ENCODE assay signal across 1 cellular context in genomic region chr11:101914737-101915426, GRCh38.
TF ChIP-seq lines count a peak whose summit lies in the region.

TSS of gene CEP126 (plus strand) at chr11:101915010. CDS start at chr11:101915285, 275 bp downstream.

TF ChIP-seq in K562, 482 proteins besides CTCF, POLR2A, EP300 and RAD21 (continued from another document and continues in another):
- TF ChIP-seq, protein P1, sequence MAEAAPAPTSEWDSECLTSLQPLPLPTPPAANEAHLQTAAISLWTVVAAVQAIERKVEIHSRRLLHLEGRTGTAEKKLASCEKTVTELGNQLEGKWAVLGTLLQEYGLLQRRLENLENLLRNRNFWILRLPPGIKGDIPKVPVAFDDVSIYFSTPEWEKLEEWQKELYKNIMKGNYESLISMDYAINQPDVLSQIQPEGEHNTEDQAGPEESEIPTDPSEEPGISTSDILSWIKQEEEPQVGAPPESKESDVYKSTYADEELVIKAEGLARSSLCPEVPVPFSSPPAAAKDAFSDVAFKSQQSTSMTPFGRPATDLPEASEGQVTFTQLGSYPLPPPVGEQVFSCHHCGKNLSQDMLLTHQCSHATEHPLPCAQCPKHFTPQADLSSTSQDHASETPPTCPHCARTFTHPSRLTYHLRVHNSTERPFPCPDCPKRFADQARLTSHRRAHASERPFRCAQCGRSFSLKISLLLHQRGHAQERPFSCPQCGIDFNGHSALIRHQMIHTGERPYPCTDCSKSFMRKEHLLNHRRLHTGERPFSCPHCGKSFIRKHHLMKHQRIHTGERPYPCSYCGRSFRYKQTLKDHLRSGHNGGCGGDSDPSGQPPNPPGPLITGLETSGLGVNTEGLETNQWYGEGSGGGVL (CRISPR knock-in tag; IDR thresholded peaks at IDR 0.05), result no peak
- TF ChIP-seq NBN (IDR thresholded peaks at IDR 0.05; ENCODE audit: low read depth), result no peak
- peak; percentile 46 to 53; a peak in 1 of 4 replicates for TF ChIP-seq FOXK2 (conservative IDR thresholded peaks at IDR 0.05 in 1 of 2, IDR thresholded peaks at IDR 0.05 in 1 of 2; ENCODE audit: low read depth in 2 of 2)
- TF ChIP-seq ZBED1 (IDR thresholded peaks at IDR 0.05), result no peak
- TF ChIP-seq ASH1L (IDR thresholded peaks at IDR 0.05; ENCODE audit: borderline replicate concordance, low read depth, partially characterized antibody), result no peak
- no peak for TF ChIP-seq FOS (IDR thresholded peaks at IDR 0.05; ENCODE audit: extremely low read depth, insufficient read length)
- TF ChIP-seq, protein P2, sequence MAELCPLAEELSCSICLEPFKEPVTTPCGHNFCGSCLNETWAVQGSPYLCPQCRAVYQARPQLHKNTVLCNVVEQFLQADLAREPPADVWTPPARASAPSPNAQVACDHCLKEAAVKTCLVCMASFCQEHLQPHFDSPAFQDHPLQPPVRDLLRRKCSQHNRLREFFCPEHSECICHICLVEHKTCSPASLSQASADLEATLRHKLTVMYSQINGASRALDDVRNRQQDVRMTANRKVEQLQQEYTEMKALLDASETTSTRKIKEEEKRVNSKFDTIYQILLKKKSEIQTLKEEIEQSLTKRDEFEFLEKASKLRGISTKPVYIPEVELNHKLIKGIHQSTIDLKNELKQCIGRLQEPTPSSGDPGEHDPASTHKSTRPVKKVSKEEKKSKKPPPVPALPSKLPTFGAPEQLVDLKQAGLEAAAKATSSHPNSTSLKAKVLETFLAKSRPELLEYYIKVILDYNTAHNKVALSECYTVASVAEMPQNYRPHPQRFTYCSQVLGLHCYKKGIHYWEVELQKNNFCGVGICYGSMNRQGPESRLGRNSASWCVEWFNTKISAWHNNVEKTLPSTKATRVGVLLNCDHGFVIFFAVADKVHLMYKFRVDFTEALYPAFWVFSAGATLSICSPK (IDR thresholded peaks at IDR 0.05; ENCODE audit: borderline replicate concordance), result no peak
- no peak for TF ChIP-seq PREB (CRISPR knock-in tag; IDR thresholded peaks at IDR 0.05)
- no peak for TF ChIP-seq FOXP1 (CRISPR knock-in tag; IDR thresholded peaks at IDR 0.05)
- TF ChIP-seq HNRNPK (IDR thresholded peaks at IDR 0.05; ENCODE audit: low read depth, low read length, poor library complexity, severe bottlenecking), result no peak
- no peak for TF ChIP-seq ZNF311 (CRISPR knock-in tag; IDR thresholded peaks at IDR 0.05)
- no peak for TF ChIP-seq MAFG (tag; conservative IDR thresholded peaks at IDR 0.05)
- TF ChIP-seq SOX6 (IDR thresholded peaks at IDR 0.05), result no peak
- no peak for TF ChIP-seq AFF1 (IDR thresholded peaks at IDR 0.05; ENCODE audit: low read depth in 1 of 2, partially characterized antibody in 2 of 2)
- TF ChIP-seq, protein P3, sequence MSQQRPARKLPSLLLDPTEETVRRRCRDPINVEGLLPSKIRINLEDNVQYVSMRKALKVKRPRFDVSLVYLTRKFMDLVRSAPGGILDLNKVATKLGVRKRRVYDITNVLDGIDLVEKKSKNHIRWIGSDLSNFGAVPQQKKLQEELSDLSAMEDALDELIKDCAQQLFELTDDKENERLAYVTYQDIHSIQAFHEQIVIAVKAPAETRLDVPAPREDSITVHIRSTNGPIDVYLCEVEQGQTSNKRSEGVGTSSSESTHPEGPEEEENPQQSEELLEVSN (IDR thresholded peaks at IDR 0.05; ENCODE audit: borderline replicate concordance in 1 of 2, extremely low read depth in 1 of 2, insufficient read depth in 1 of 2, insufficient read length in 1 of 2, low read depth in 1 of 2, low read length in 1 of 2, poor library complexity in 1 of 2, severe bottlenecking in 1 of 2), result peak in 1 of 2 experiments; percentile 58
- TF ChIP-seq, protein P4, sequence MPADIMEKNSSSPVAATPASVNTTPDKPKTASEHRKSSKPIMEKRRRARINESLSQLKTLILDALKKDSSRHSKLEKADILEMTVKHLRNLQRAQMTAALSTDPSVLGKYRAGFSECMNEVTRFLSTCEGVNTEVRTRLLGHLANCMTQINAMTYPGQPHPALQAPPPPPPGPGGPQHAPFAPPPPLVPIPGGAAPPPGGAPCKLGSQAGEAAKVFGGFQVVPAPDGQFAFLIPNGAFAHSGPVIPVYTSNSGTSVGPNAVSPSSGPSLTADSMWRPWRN (IDR thresholded peaks at IDR 0.05; ENCODE audit: low read depth), result no peak
- no peak for TF ChIP-seq ZNF217 (CRISPR knock-in tag; IDR thresholded peaks at IDR 0.05)
- peak; percentile 63 for TF ChIP-seq L3MBTL2 (IDR thresholded peaks at IDR 0.05)
- TF ChIP-seq, protein P5, sequence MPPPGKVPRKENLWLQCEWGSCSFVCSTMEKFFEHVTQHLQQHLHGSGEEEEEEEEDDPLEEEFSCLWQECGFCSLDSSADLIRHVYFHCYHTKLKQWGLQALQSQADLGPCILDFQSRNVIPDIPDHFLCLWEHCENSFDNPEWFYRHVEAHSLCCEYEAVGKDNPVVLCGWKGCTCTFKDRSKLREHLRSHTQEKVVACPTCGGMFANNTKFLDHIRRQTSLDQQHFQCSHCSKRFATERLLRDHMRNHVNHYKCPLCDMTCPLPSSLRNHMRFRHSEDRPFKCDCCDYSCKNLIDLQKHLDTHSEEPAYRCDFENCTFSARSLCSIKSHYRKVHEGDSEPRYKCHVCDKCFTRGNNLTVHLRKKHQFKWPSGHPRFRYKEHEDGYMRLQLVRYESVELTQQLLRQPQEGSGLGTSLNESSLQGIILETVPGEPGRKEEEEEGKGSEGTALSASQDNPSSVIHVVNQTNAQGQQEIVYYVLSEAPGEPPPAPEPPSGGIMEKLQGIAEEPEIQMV (tag; conservative IDR thresholded peaks at IDR 0.05; ENCODE audit: low read depth), result no peak
- no peak for TF ChIP-seq MYNN (IDR thresholded peaks at IDR 0.05)
- no peak for TF ChIP-seq MYNN (CRISPR knock-in tag; IDR thresholded peaks at IDR 0.05)
- no peak for TF ChIP-seq PRDM10 (IDR thresholded peaks at IDR 0.05; ENCODE audit: partially characterized antibody)
- peak; percentile 54; the same call in 1 of the 2 replicates for TF ChIP-seq HDAC2 (IDR thresholded peaks at IDR 0.05)
- no peak for TF ChIP-seq MLLT1 (IDR thresholded peaks at IDR 0.05)
- TF ChIP-seq ZNF436 (CRISPR knock-in tag; IDR thresholded peaks at IDR 0.05), result no peak
- TF ChIP-seq PHF21A (IDR thresholded peaks at IDR 0.05; ENCODE audit: borderline replicate concordance, low read depth), result no peak
- 0 out of 2 replicates have a peak, but pooled peaks have one; percentile 26 for TF ChIP-seq NCOA6 (IDR thresholded peaks at IDR 0.05)
- TF ChIP-seq THRB (CRISPR knock-in tag; conservative IDR thresholded peaks at IDR 0.05), result no peak
- TF ChIP-seq, protein P6, sequence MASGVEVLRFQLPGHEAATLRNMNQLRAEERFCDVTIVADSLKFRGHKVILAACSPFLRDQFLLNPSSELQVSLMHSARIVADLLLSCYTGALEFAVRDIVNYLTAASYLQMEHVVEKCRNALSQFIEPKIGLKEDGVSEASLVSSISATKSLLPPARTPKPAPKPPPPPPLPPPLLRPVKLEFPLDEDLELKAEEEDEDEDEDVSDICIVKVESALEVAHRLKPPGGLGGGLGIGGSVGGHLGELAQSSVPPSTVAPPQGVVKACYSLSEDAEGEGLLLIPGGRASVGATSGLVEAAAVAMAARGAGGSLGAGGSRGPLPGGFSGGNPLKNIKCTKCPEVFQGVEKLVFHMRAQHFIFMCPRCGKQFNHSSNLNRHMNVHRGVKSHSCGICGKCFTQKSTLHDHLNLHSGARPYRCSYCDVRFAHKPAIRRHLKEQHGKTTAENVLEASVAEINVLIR (CRISPR knock-in tag; IDR thresholded peaks at IDR 0.05), result no peak
- no peak for TF ChIP-seq SNRNP70 (optimal IDR thresholded peaks at IDR 0.05; ENCODE audit: low read depth, low read length)
- no peak for TF ChIP-seq SMAD4 (CRISPR knock-in tag; conservative IDR thresholded peaks at IDR 0.05)
- TF ChIP-seq ZNF239 (CRISPR knock-in tag; IDR thresholded peaks at IDR 0.05), result no peak
- no peak for TF ChIP-seq U2AF1 (optimal IDR thresholded peaks at IDR 0.05; ENCODE audit: low read depth, low read length)
- TF ChIP-seq ZNF197 (CRISPR knock-in tag; IDR thresholded peaks at IDR 0.05; ENCODE audit: low read depth), result no peak
- TF ChIP-seq FOXK1 (CRISPR knock-in tag; IDR thresholded peaks at IDR 0.05; ENCODE audit: borderline replicate concordance), result no peak
